2 cellular contexts compared by ENCODE assay signal in the genomic region with DNA sequence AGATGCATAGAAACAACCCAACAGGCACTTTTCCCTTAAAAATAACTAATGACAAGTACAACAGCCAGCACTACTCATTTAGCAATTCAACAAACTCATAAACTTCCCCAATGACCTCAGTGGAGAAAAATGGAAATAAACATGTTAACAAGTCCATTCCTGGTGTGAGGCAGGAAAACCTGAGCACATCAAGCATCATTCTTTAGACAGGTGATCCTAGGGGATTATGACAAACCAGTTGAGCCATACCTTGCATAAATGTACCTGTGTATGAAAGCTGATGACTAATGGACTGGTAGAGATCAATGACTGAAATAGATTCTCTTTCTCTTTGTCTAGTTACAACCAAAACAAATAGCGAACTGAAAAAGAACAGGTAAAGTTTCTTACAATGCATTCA.
TF ChIP-seq lines count a peak whose summit lies in the region.

No MANE protein-coding gene starts in this region.

TF ChIP-seq in SK-N-SH, 30 proteins besides CTCF, POLR2A, EP300 and RAD21 (continued from another document):
- TF ChIP-seq SMC3 (IDR thresholded peaks at IDR 0.05; ENCODE audit: low read depth, low read length): no peak
- no peak for TF ChIP-seq ELF1 (IDR thresholded peaks at IDR 0.05)
- TF ChIP-seq, protein P1, sequence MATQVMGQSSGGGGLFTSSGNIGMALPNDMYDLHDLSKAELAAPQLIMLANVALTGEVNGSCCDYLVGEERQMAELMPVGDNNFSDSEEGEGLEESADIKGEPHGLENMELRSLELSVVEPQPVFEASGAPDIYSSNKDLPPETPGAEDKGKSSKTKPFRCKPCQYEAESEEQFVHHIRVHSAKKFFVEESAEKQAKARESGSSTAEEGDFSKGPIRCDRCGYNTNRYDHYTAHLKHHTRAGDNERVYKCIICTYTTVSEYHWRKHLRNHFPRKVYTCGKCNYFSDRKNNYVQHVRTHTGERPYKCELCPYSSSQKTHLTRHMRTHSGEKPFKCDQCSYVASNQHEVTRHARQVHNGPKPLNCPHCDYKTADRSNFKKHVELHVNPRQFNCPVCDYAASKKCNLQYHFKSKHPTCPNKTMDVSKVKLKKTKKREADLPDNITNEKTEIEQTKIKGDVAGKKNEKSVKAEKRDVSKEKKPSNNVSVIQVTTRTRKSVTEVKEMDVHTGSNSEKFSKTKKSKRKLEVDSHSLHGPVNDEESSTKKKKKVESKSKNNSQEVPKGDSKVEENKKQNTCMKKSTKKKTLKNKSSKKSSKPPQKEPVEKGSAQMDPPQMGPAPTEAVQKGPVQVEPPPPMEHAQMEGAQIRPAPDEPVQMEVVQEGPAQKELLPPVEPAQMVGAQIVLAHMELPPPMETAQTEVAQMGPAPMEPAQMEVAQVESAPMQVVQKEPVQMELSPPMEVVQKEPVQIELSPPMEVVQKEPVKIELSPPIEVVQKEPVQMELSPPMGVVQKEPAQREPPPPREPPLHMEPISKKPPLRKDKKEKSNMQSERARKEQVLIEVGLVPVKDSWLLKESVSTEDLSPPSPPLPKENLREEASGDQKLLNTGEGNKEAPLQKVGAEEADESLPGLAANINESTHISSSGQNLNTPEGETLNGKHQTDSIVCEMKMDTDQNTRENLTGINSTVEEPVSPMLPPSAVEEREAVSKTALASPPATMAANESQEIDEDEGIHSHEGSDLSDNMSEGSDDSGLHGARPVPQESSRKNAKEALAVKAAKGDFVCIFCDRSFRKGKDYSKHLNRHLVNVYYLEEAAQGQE (IDR thresholded peaks at IDR 0.05; ENCODE audit: low read depth, low read length): no peak
- TF ChIP-seq, protein P2, sequence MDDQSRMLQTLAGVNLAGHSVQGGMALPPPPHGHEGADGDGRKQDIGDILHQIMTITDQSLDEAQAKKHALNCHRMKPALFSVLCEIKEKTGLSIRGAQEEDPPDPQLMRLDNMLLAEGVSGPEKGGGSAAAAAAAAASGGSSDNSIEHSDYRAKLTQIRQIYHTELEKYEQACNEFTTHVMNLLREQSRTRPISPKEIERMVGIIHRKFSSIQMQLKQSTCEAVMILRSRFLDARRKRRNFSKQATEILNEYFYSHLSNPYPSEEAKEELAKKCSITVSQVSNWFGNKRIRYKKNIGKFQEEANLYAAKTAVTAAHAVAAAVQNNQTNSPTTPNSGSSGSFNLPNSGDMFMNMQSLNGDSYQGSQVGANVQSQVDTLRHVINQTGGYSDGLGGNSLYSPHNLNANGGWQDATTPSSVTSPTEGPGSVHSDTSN (IDR thresholded peaks at IDR 0.05): no peak

TF ChIP-seq in SK-N-SH treated with all-trans-retinoic acid at 6 μM for 48 hours, 23 proteins besides CTCF, POLR2A, EP300 and RAD21:
- no peak for TF ChIP-seq ZFP3 (CRISPR knock-in tag; IDR thresholded peaks at IDR 0.05)
- no peak for TF ChIP-seq TOX (CRISPR knock-in tag; IDR thresholded peaks at IDR 0.05; ENCODE audit: borderline replicate concordance)
- TF ChIP-seq, protein P3, sequence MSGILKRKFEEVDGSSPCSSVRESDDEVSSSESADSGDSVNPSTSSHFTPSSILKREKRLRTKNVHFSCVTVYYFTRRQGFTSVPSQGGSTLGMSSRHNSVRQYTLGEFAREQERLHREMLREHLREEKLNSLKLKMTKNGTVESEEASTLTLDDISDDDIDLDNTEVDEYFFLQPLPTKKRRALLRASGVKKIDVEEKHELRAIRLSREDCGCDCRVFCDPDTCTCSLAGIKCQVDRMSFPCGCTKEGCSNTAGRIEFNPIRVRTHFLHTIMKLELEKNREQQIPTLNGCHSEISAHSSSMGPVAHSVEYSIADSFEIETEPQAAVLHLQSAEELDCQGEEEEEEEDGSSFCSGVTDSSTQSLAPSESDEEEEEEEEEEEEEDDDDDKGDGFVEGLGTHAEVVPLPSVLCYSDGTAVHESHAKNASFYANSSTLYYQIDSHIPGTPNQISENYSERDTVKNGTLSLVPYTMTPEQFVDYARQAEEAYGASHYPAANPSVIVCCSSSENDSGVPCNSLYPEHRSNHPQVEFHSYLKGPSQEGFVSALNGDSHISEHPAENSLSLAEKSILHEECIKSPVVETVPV (CRISPR knock-in tag; IDR thresholded peaks at IDR 0.05): no peak
- no peak for TF ChIP-seq CSDC2 (CRISPR knock-in tag; IDR thresholded peaks at IDR 0.05)
- TF ChIP-seq PPARA (CRISPR knock-in tag; IDR thresholded peaks at IDR 0.05; ENCODE audit: borderline replicate concordance): no peak
- no peak for TF ChIP-seq OSR1 (CRISPR knock-in tag; IDR thresholded peaks at IDR 0.05)
- TF ChIP-seq, protein P4, sequence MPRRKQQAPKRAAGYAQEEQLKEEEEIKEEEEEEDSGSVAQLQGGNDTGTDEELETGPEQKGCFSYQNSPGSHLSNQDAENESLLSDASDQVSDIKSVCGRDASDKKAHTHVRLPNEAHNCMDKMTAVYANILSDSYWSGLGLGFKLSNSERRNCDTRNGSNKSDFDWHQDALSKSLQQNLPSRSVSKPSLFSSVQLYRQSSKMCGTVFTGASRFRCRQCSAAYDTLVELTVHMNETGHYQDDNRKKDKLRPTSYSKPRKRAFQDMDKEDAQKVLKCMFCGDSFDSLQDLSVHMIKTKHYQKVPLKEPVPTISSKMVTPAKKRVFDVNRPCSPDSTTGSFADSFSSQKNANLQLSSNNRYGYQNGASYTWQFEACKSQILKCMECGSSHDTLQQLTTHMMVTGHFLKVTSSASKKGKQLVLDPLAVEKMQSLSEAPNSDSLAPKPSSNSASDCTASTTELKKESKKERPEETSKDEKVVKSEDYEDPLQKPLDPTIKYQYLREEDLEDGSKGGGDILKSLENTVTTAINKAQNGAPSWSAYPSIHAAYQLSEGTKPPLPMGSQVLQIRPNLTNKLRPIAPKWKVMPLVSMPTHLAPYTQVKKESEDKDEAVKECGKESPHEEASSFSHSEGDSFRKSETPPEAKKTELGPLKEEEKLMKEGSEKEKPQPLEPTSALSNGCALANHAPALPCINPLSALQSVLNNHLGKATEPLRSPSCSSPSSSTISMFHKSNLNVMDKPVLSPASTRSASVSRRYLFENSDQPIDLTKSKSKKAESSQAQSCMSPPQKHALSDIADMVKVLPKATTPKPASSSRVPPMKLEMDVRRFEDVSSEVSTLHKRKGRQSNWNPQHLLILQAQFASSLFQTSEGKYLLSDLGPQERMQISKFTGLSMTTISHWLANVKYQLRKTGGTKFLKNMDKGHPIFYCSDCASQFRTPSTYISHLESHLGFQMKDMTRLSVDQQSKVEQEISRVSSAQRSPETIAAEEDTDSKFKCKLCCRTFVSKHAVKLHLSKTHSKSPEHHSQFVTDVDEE (CRISPR knock-in tag; IDR thresholded peaks at IDR 0.05): no peak
- TF ChIP-seq SNAI2 (CRISPR knock-in tag; IDR thresholded peaks at IDR 0.05): no peak
- TF ChIP-seq ZFP30 (CRISPR knock-in tag; IDR thresholded peaks at IDR 0.05): no peak
- no peak for TF ChIP-seq ZNF565 (CRISPR knock-in tag; conservative IDR thresholded peaks at IDR 0.05; ENCODE audit: low read depth)
- no peak for TF ChIP-seq ISL1 (CRISPR knock-in tag; IDR thresholded peaks at IDR 0.05)
- no peak for TF ChIP-seq BACH2 (CRISPR knock-in tag; IDR thresholded peaks at IDR 0.05; ENCODE audit: borderline replicate concordance)
- no peak for TF ChIP-seq ZNF70 (CRISPR knock-in tag; IDR thresholded peaks at IDR 0.05)
- TF ChIP-seq, protein P5, sequence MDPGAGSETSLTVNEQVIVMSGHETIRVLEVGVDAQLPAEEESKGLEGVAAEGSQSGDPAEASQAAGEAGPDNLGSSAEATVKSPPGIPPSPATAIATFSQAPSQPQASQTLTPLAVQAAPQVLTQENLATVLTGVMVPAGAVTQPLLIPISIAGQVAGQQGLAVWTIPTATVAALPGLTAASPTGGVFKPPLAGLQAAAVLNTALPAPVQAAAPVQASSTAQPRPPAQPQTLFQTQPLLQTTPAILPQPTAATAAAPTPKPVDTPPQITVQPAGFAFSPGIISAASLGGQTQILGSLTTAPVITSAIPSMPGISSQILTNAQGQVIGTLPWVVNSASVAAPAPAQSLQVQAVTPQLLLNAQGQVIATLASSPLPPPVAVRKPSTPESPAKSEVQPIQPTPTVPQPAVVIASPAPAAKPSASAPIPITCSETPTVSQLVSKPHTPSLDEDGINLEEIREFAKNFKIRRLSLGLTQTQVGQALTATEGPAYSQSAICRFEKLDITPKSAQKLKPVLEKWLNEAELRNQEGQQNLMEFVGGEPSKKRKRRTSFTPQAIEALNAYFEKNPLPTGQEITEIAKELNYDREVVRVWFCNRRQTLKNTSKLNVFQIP (CRISPR knock-in tag; IDR thresholded peaks at IDR 0.05; ENCODE audit: borderline replicate concordance, low read depth): no peak
- no peak for TF ChIP-seq GLIS3 (CRISPR knock-in tag; IDR thresholded peaks at IDR 0.05)
- TF ChIP-seq, protein P6, sequence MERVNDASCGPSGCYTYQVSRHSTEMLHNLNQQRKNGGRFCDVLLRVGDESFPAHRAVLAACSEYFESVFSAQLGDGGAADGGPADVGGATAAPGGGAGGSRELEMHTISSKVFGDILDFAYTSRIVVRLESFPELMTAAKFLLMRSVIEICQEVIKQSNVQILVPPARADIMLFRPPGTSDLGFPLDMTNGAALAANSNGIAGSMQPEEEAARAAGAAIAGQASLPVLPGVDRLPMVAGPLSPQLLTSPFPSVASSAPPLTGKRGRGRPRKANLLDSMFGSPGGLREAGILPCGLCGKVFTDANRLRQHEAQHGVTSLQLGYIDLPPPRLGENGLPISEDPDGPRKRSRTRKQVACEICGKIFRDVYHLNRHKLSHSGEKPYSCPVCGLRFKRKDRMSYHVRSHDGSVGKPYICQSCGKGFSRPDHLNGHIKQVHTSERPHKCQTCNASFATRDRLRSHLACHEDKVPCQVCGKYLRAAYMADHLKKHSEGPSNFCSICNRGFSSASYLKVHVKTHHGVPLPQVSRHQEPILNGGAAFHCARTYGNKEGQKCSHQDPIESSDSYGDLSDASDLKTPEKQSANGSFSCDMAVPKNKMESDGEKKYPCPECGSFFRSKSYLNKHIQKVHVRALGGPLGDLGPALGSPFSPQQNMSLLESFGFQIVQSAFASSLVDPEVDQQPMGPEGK (CRISPR knock-in tag; IDR thresholded peaks at IDR 0.05; ENCODE audit: borderline replicate concordance): no peak
- TF ChIP-seq, protein P7, sequence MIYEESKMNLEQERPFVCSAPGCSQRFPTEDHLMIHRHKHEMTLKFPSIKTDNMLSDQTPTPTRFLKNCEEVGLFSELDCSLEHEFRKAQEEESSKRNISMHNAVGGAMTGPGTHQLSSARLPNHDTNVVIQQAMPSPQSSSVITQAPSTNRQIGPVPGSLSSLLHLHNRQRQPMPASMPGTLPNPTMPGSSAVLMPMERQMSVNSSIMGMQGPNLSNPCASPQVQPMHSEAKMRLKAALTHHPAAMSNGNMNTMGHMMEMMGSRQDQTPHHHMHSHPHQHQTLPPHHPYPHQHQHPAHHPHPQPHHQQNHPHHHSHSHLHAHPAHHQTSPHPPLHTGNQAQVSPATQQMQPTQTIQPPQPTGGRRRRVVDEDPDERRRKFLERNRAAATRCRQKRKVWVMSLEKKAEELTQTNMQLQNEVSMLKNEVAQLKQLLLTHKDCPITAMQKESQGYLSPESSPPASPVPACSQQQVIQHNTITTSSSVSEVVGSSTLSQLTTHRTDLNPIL (CRISPR knock-in tag; IDR thresholded peaks at IDR 0.05; ENCODE audit: low read depth): no peak
- no peak for TF ChIP-seq TCF4 (CRISPR knock-in tag; IDR thresholded peaks at IDR 0.05; ENCODE audit: borderline replicate concordance)
- TF ChIP-seq ZNF8 (CRISPR knock-in tag; IDR thresholded peaks at IDR 0.05): no peak
